In the genomic region with DNA sequence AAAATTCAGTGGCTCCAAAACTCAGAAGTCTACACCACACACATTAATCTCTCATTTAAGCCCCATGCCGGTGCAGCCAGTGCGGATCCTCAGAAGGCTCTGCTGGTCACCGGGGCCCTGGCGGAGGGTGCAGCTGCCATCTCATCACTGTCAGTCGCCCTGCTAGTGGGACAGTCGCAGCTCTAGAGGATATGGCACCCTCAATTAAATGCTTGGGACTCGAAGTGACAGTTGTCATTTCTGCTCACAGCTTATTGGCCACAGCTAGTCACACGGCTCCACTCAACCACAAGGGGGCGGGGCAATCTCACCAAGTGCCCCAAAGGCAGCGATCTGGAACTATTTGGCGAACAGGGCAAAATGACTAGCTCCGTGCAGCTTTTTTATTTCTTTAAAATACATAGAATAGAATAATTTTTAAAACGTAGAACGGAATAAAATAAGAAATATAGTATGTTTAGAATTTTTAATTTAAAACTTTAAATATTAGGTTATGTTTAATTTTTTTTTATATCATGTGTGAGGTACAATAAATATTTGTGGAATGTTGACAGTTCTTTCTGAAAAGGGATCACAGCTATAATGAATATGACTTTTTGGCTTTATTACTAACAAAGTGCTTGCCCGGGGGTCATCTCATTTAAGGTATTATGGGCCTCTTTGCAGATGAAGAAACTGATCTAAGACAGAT, we compare ENCODE assay signal across 9 cellular contexts. TPM values are rescaled to one million over a fixed set of nuclear protein-coding genes. Genes with fewer than 3 reads are reported as not detected.
DNase-seq lines count a peak whose midpoint lies in the region; ATAC-seq and TF ChIP-seq lines count a peak whose summit lies in the region.
"Had no signal": no experiment of that assay in that cellular context is flagged by ENCODE, and none has a peak within 500 bp of the region (broad histone marks: within the 10 kb centered on the region; RNA-seq: fewer than 3 reads in every experiment).

No MANE protein-coding gene starts in this region.

- ATAC-seq in GM21529 (IDR thresholded peaks at IDR 0.05; ENCODE audit: unreplicated experiment), result peak; percentile 76
- peak; percentile 74 to 96 (median 90) for ATAC-seq in heart left ventricle
- ATAC-seq in HG02852 (IDR thresholded peaks at IDR 0.05; ENCODE audit: unreplicated experiment), result no peak

- H3K9ac ChIP-seq in adipocyte (ENCODE audit: low read length), result no peak overlapping the region

- no peaks in the 10 kb centered on the region for H3K9me3 ChIP-seq in adipocyte (ENCODE audit: control insufficient read depth, low read length)
- H3K9me3 ChIP-seq in heart left ventricle, result no peaks in the 10 kb centered on the region

- H3K4me1 Mint-ChIP-seq in CD14-positive monocyte, result peaks cover 3% of the 10 kb centered on the region

- H3K4me1 ChIP-seq in adipocyte (ENCODE audit: control insufficient read depth, insufficient read depth, low read length) (peaks cover 6% of the 10 kb centered on the region), heart left ventricle (peaks cover 0 to 11% (median 0%) of the 10 kb centered on the region in 12 donors)

- 16 to 25% (median 19%) methylated on average over 15 of the region's 15 CpGs for WGBS in heart left ventricle, 4 donors

- no peak overlapping the region for H3K27ac Mint-ChIP-seq in CD14-positive monocyte
- H3K27ac Mint-ChIP-seq: IgD-negative memory B cell had no signal

- H3K27me3 Mint-ChIP-seq in CD14-positive monocyte (ENCODE audit: low read depth in 3 of 3), result peaks cover 12 to 27% (median 19%) of the 10 kb centered on the region in 3 donors

- H3K9me3 Mint-ChIP-seq in CD14-positive monocyte, result peaks cover 0 to 1% (median 0%) of the 10 kb centered on the region in 7 donors
- H3K9me3 Mint-ChIP-seq: IgD-negative memory B cell had no signal

- peaks cover 25% of the 10 kb centered on the region for H3K27me3 ChIP-seq in adipocyte (replicated peaks; ENCODE audit: control insufficient read depth, insufficient read depth, low read length)
- no peaks in the 10 kb centered on the region for H3K27me3 ChIP-seq in heart left ventricle

- no peak for TF ChIP-seq POLR2A in heart left ventricle (IDR thresholded peaks at IDR 0.05)

- peak overlapping the region in 1 of 2 donors; percentile 21 for H3K4me3 Mint-ChIP-seq in CD14-positive monocyte

- no peaks in the 10 kb centered on the region for H3K36me3 Mint-ChIP-seq in CD14-positive monocyte
- H3K36me3 Mint-ChIP-seq: IgD-negative memory B cell had no signal

- peak overlapping the region in 1 of 12 donors; percentile 32 for H3K27ac ChIP-seq in heart left ventricle

- H3K36me3 ChIP-seq in adipocyte (ENCODE audit: control insufficient read depth, insufficient read depth, low read length, severe bottlenecking) (no peaks in the 10 kb centered on the region), heart left ventricle (no peaks in the 10 kb centered on the region)

- intact Hi-C loops in CD14-positive monocyte (cut with micrococcal nuclease) (no loop called here), heart left ventricle (cut with DNase I) (loop anchor here in 8 of 10 donors (1.0 to 5.0 kb wide), 6 partner anchors 56 to 204 kb away; no protein-coding TSS in a partner anchor)

- H3K4me3 ChIP-seq in adipocyte (ENCODE audit: low read length), result peak overlapping the region; percentile 71
- peak overlapping the region in 7 of 12 donors; percentile 13 to 34 (median 29) for H3K4me3 ChIP-seq in heart left ventricle

- peak; percentile 78 for DNase-seq in CD14-positive monocyte (ENCODE audit: low spot score)
- peak; percentile 60 for DNase-seq in NCI-H1105 treated with DMSO at 0.1 percent for 48 hours (lab: John Stamatoyannopoulos, UW)
- DNase-seq in T-helper 1 cell, result peak; percentile 67 to 86 (median 78)
- DNase-seq in adipocyte (ENCODE audit: low read depth), result peak; percentile 93
- DNase-seq in heart left ventricle, result peak; percentile 86 to 92 (median 88)
- peak; percentile 78 for DNase-seq in retina

- peak; percentile 12 for TF ChIP-seq CTCF in CD14-positive monocyte (IDR thresholded peaks at IDR 0.05)
- peak; percentile 58 to 90 (median 79) for TF ChIP-seq CTCF in heart left ventricle (IDR thresholded peaks at IDR 0.05)

RNA-seq across cellular contexts. Expression of a gene that starts 8.0 kb away (rescaled TPM):
- 1 to 10 TPM; 1.2 to 1.7 TPM for polyA plus RNA-seq in CD14-positive monocyte
- 10 to 100 TPM; 10.5 to 25.7 (median 14.8) TPM for total RNA-seq in heart left ventricle
- polyA plus RNA-seq in heart left ventricle, result 10 to 100 TPM in 1 of 2 donors, 1 to 10 TPM in 1; 7.7 to 10.9 TPM

Comparison
In these comparisons a context has a peak if more than half of its experiments do, and no peak if none do; other contexts are left out.
1. intact Hi-C loops: an anchor here in heart left ventricle (1.0 to 5.0 kb wide); none called in CD14-positive monocyte.